7 cellular contexts compared by ENCODE assay signal in genomic region chr11:55707029-55707428, GRCh38. TPM values are rescaled to one million over a fixed set of nuclear protein-coding genes. Genes with fewer than 3 reads are reported as not detected.
DNase-seq lines count a peak whose midpoint lies in the region; TF ChIP-seq lines count a peak whose summit lies in the region.

No MANE protein-coding gene starts in this region.

- TF ChIP-seq CTCF in GM12874 (IDR thresholded peaks at IDR 0.05; ENCODE audit: insufficient read depth, low read depth, low read length): peak; percentile 22; the same call in 1 of the 2 replicates

- DNase-seq in HT-29 (ENCODE audit: low spot score) (peak; percentile 73), SIG-M5 treated with dmso at 0.1 percent for 504 hours (lab: John Stamatoyannopoulos, UW; ENCODE audit: unreplicated experiment) (peak; percentile 49), iPS DF 4.7 (ENCODE audit: extremely low read depth, low spot score) (peak; percentile 0), NCI-H146 (lab: John Stamatoyannopoulos, UW) (no peak), T1000 (lab: John Stamatoyannopoulos, UW) (no peak), GM19240 (ENCODE audit: insufficient read length, low spot score) (no peak)

RNA-seq across cellular contexts. Expression of gene OR4C6, which starts 45.0 kb away (rescaled TPM):
- total RNA-seq in HT-29 (2014; rRNA removed; shearing (Covaris generic)): not detected in 2 replicates

RNA-seq across cellular contexts. Expression of gene OR4S2, which starts 58.9 kb away (rescaled TPM):
- not detected in 2 replicates for total RNA-seq in HT-29 (2014; rRNA removed; shearing (Covaris generic))

Comparison
In these comparisons a context has a peak if more than half of its experiments do, and no peak if none do; other contexts are left out.
1. DNase-seq: peak in HT-29 (single experiment), SIG-M5 treated with dmso at 0.1 percent for 504 hours (single experiment) and iPS DF 4.7 (single experiment); none in NCI-H146 (single experiment), T1000 (single experiment) and GM19240 (single experiment).